Comparison of ENCODE assay signal across 21 cellular contexts in the genomic region with DNA sequence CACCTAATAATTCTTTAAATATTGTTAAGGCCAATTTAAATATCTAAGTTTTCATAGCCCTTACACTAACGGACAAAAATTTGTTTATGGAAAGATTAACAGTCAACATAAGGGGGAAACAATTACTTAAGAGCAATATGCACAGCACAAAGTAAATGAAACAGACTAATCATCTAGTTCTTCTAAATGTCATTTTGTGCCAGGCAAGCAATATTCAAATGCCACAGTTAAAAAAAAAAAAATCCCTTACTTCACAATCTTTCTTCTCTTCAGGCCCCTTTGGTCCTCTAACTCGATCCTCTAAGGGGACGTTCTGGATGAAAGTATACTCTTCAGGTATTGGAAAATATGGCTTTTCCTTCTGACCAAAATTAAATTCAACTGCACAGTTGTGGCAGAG. TPM values are rescaled to one million over a fixed set of nuclear protein-coding genes. Genes with fewer than 3 reads are reported as not detected.
DNase-seq lines count a peak whose midpoint lies in the region; ATAC-seq and TF ChIP-seq lines count a peak whose summit lies in the region.
"Had no signal": no experiment of that assay in that cellular context is flagged by ENCODE, and none has a peak within 500 bp of the region (broad histone marks: within the 10 kb centered on the region; RNA-seq: fewer than 3 reads in every experiment).

No MANE protein-coding gene starts in this region.

- no peaks in the 10 kb centered on the region for H3K9me3 Mint-ChIP-seq in dendritic cell treated with granulocyte-macrophage colony-stimulating factor and Interleukin-4, amounts not matched to agents 40 ng/mL and 50 ng/mL, for 4 days
- no peaks in the 10 kb centered on the region for H3K9me3 Mint-ChIP-seq in stimulated activated naive CD8-positive, alpha-beta T cell treated with anti-CD3 and anti-CD28 coated beads, Interleukin-15, amount 100 ng/mL, for 72 hours
- H3K9me3 Mint-ChIP-seq: mesothelial cell of epicardium; stimulated activated naive B cell treated with anti-CD40 and anti-IgM and Interleukin-4, amounts not matched to agents 10 μg/mL and 1 μg/mL and 100 μg/mL, for 72 hours had no signal

- H3K27me3 ChIP-seq in left ventricle myocardium inferior (ENCODE audit: low read depth) (no peaks in the 10 kb centered on the region), heart right ventricle (no peaks in the 10 kb centered on the region), Panc1 (ENCODE audit: control insufficient read depth, insufficient read depth, low read length) (no peaks in the 10 kb centered on the region)
- H3K27me3 ChIP-seq: ovary had no signal

- POLR2A ChIA-PET in Panc1 (lab: Charles Lee) = interaction anchor here (1.0 kb wide), 1 partner anchor 8 kb away, joined by 5 read pairs; no protein-coding TSS in a partner anchor

- H3K27me3 Mint-ChIP-seq in dendritic cell treated with granulocyte-macrophage colony-stimulating factor and Interleukin-4, amounts not matched to agents 40 ng/mL and 50 ng/mL, for 4 days = no peaks in the 10 kb centered on the region
- no peaks in the 10 kb centered on the region for H3K27me3 Mint-ChIP-seq in stimulated activated naive CD8-positive, alpha-beta T cell treated with anti-CD3 and anti-CD28 coated beads, Interleukin-15, amount 100 ng/mL, for 72 hours
- H3K27me3 Mint-ChIP-seq: B cell; stimulated activated naive B cell treated with anti-CD40 and anti-IgM and Interleukin-4, amounts not matched to agents 10 μg/mL and 1 μg/mL and 100 μg/mL, for 72 hours had no signal

- H3K4me1 ChIP-seq in left ventricle myocardium inferior (peaks cover 99% of the 10 kb centered on the region), heart right ventricle (peaks cover 13 to 96% (median 68%) of the 10 kb centered on the region in 9 donors), Panc1 (ENCODE audit: control insufficient read depth, insufficient read depth, low read length) (peaks cover 33% of the 10 kb centered on the region)

- no peak for DNase-seq in left ventricle myocardium inferior
- DNase-seq in heart right ventricle = no peak
- no peak for DNase-seq in Panc1 (ENCODE audit: low read depth, low spot score)
- no peak for DNase-seq in stimulated activated naive CD8-positive, alpha-beta T cell treated with anti-CD3 and anti-CD28 coated beads, Interleukin-15, amount 100 ng/mL, for 72 hours
- no peak for DNase-seq in GF-D8 (lab: John Stamatoyannopoulos, UW)
- DNase-seq: amygdala; DMS79; GOT3; kidney; NCI-H1092 treated with DMSO at 0.1 percent for 48 hours; NCI-H2171; ovary; stimulated activated naive B cell treated with anti-CD40 and anti-IgM and Interleukin-4, amounts not matched to agents 10 μg/mL and 1 μg/mL and 100 μg/mL, for 72 hours; T1000 had no signal

- WGBS in heart right ventricle, 2 donors = 48 to 60% methylated on average over 3 of the region's 3 CpGs

- TF ChIP-seq CTCF in left ventricle myocardium inferior (IDR thresholded peaks at IDR 0.05; ENCODE audit: borderline replicate concordance) (no peak), heart right ventricle (IDR thresholded peaks at IDR 0.05) (no peak), Panc1 (IDR thresholded peaks at IDR 0.05) (no peak)

- ATAC-seq in heart right ventricle (no peak), Panc1 (no peak), HG02588 (IDR thresholded peaks at IDR 0.05; ENCODE audit: unreplicated experiment) (no peak), GM21723 (IDR thresholded peaks at IDR 0.05; ENCODE audit: unreplicated experiment) (no peak)
- no peak for ATAC-seq in stimulated activated naive CD8-positive, alpha-beta T cell treated with anti-CD3 and anti-CD28 coated beads, Interleukin-15, amount 100 ng/mL, for 72 hours
- ATAC-seq: esophagus mucosa; Right ventricle myocardium inferior; stimulated activated naive B cell treated with anti-CD40 and anti-IgM and Interleukin-4, amounts not matched to agents 10 μg/mL and 1 μg/mL and 100 μg/mL, for 72 hours had no signal

- intact Hi-C loops in left ventricle myocardium inferior (cut with micrococcal nuclease) = no loop called here
- intact Hi-C loops in heart right ventricle (cut with DNase I) = loop anchor here in 1 of 10 donors (2.0 kb wide), 1 partner anchor 17 kb away; no protein-coding TSS in a partner anchor
- intact Hi-C loops in Panc1 (cut with micrococcal nuclease; ENCODE audit: unreplicated experiment) = no loop called here
- intact Hi-C loops in dendritic cell treated with granulocyte-macrophage colony-stimulating factor and Interleukin-4, amounts not matched to agents 40 ng/mL and 50 ng/mL, for 4 days (cut with micrococcal nuclease) = no loop called here

- H3K4me3 ChIP-seq in left ventricle myocardium inferior (no peak overlapping the region), heart right ventricle (no peak overlapping the region), Panc1 (ENCODE audit: low read depth in 2 of 2, low read length in 2 of 2) (no peak overlapping the region)
- H3K4me3 ChIP-seq: ovary had no signal

- H3K9me3 ChIP-seq in left ventricle myocardium inferior (replicated peaks) = no peaks in the 10 kb centered on the region
- no peaks in the 10 kb centered on the region for H3K9me3 ChIP-seq in heart right ventricle
- no peaks in the 10 kb centered on the region for H3K9me3 ChIP-seq in Panc1 (ENCODE audit: control insufficient read depth, insufficient read depth, low read depth, low read length)
- H3K9me3 ChIP-seq: ovary had no signal

- no peak overlapping the region for H3K4me3 Mint-ChIP-seq in dendritic cell treated with granulocyte-macrophage colony-stimulating factor and Interleukin-4, amounts not matched to agents 40 ng/mL and 50 ng/mL, for 4 days
- H3K4me3 Mint-ChIP-seq in stimulated activated naive CD8-positive, alpha-beta T cell treated with anti-CD3 and anti-CD28 coated beads, Interleukin-15, amount 100 ng/mL, for 72 hours = peak overlapping the region; percentile 45 to 56
- H3K4me3 Mint-ChIP-seq: B cell, mesothelial cell of epicardium had no signal

- H3K36me3 Mint-ChIP-seq in dendritic cell treated with granulocyte-macrophage colony-stimulating factor and Interleukin-4, amounts not matched to agents 40 ng/mL and 50 ng/mL, for 4 days (ENCODE audit: low read depth) = peaks cover 98% of the 10 kb centered on the region

- H3K4me1 Mint-ChIP-seq in dendritic cell treated with granulocyte-macrophage colony-stimulating factor and Interleukin-4, amounts not matched to agents 40 ng/mL and 50 ng/mL, for 4 days (ENCODE audit: low read depth) = peaks cover 61% of the 10 kb centered on the region
- peaks cover 75% of the 10 kb centered on the region for H3K4me1 Mint-ChIP-seq in stimulated activated naive CD8-positive, alpha-beta T cell treated with anti-CD3 and anti-CD28 coated beads, Interleukin-15, amount 100 ng/mL, for 72 hours

- BruUV-seq in Panc1 (replicated peaks; lab: Mats Ljungman, UMichigan) = no TSS peak

- in situ Hi-C loops in Panc1 (cut with HindIII; ENCODE audit: low pct_unique_long_range_greater_than_20kb, low sequenced_read_pairs) = no loop called here

- H3K27ac ChIP-seq in left ventricle myocardium inferior (replicated peaks) (peak overlapping the region; percentile 8), heart right ventricle (peak overlapping the region in 2 of 10 donors; percentile 2 to 10), Panc1 (ENCODE audit: low read length) (peak overlapping the region; percentile 31; the same call in 1 of the 2 replicates)
- H3K27ac ChIP-seq: ovary had no signal

- H3K36me3 ChIP-seq in left ventricle myocardium inferior (peaks cover 81% of the 10 kb centered on the region), heart right ventricle (peaks cover 0 to 96% (median 83%) of the 10 kb centered on the region in 9 donors), Panc1 (ENCODE audit: control insufficient read depth, insufficient read depth, low read length) (peaks cover 92% of the 10 kb centered on the region)
- H3K36me3 ChIP-seq: ovary had no signal

- peak overlapping the region; percentile 34 for H3K27ac Mint-ChIP-seq in dendritic cell treated with granulocyte-macrophage colony-stimulating factor and Interleukin-4, amounts not matched to agents 40 ng/mL and 50 ng/mL, for 4 days
- H3K27ac Mint-ChIP-seq in stimulated activated naive CD8-positive, alpha-beta T cell treated with anti-CD3 and anti-CD28 coated beads, Interleukin-15, amount 100 ng/mL, for 72 hours = peak overlapping the region; percentile 48 to 57
- H3K27ac Mint-ChIP-seq: B cell had no signal

- CTCF ChIA-PET in Panc1 (lab: Charles Lee) = no interaction called here

RNA-seq across cellular contexts. Expression of gene HNRNPU, which starts 6.6 kb away (rescaled TPM):
- 167 TPM for total RNA-seq in left ventricle myocardium inferior
- 100 to 1,000 TPM; 158 to 200 (median 175) TPM for total RNA-seq in heart right ventricle
- 100 to 1,000 TPM in 1 of 2 donors, 10 to 100 TPM in 1; 91.0 to 107 TPM for polyA plus RNA-seq in heart right ventricle
- 361 TPM for total RNA-seq in Panc1 (2021; ENCODE audit: unreplicated experiment)
- 321 TPM for polyA plus RNA-seq in Panc1 (2012; ENCODE audit: insufficient read length)

RNA-seq across cellular contexts. Expression of gene COX20, which starts 22.3 kb away (rescaled TPM):
- 68.8 TPM for total RNA-seq in left ventricle myocardium inferior
- total RNA-seq in heart right ventricle = 10 to 100 TPM; 56.6 to 94.1 (median 64.4) TPM
- 100 to 1,000 TPM in 1 of 2 donors, 10 to 100 TPM in 1; 59.1 to 139 TPM for polyA plus RNA-seq in heart right ventricle
- 55.0 TPM for total RNA-seq in Panc1 (2021; ENCODE audit: unreplicated experiment)
- 47.0 TPM for polyA plus RNA-seq in Panc1 (2012; ENCODE audit: insufficient read length)
